1 cellular context compared by ENCODE assay signal in genomic region chr21:32576011-32576410, GRCh38.
TF ChIP-seq lines count a peak whose summit lies in the region.

No MANE protein-coding gene starts in this region.

TF ChIP-seq in H1, 55 proteins besides CTCF, POLR2A, EP300 and RAD21:
- TF ChIP-seq JUND (IDR thresholded peaks at IDR 0.05; ENCODE audit: low read length) (no peak), TCF12 (IDR thresholded peaks at IDR 0.05; ENCODE audit: low read depth, low read length) (no peak), ATF2 (IDR thresholded peaks at IDR 0.05; ENCODE audit: low read length) (no peak), SRF (IDR thresholded peaks at IDR 0.05; ENCODE audit: low read depth, low read length) (no peak), E2F6 (IDR thresholded peaks at IDR 0.05) (no peak), SUZ12 (IDR thresholded peaks at IDR 0.05; ENCODE audit: low read length) (no peak), RXRA (IDR thresholded peaks at IDR 0.05; ENCODE audit: insufficient read depth, low read depth, low read length) (no peak), KDM5A (IDR thresholded peaks at IDR 0.05; ENCODE audit: low read length) (no peak), RNF2 (IDR thresholded peaks at IDR 0.05; ENCODE audit: borderline replicate concordance, low read depth, low read length, missing control alignments, poor library complexity, severe bottlenecking) (no peak), PHF8 (conservative IDR thresholded peaks at IDR 0.05; ENCODE audit: low read depth, low read length) (no peak), BACH1 (IDR thresholded peaks at IDR 0.05; ENCODE audit: low read length) (no peak), GTF2F1 (IDR thresholded peaks at IDR 0.05; ENCODE audit: borderline replicate concordance, low read depth, low read length) (no peak), YY1 (IDR thresholded peaks at IDR 0.05; ENCODE audit: low read depth, low read length) (no peak), JUN (IDR thresholded peaks at IDR 0.05; ENCODE audit: low read depth, low read length) (no peak), SIRT6 (IDR thresholded peaks at IDR 0.05; ENCODE audit: low read length) (no peak)
TF ChIP-seq in H1: peak in this region for 0.
